1 cellular context compared by ENCODE assay signal in the genomic region with DNA sequence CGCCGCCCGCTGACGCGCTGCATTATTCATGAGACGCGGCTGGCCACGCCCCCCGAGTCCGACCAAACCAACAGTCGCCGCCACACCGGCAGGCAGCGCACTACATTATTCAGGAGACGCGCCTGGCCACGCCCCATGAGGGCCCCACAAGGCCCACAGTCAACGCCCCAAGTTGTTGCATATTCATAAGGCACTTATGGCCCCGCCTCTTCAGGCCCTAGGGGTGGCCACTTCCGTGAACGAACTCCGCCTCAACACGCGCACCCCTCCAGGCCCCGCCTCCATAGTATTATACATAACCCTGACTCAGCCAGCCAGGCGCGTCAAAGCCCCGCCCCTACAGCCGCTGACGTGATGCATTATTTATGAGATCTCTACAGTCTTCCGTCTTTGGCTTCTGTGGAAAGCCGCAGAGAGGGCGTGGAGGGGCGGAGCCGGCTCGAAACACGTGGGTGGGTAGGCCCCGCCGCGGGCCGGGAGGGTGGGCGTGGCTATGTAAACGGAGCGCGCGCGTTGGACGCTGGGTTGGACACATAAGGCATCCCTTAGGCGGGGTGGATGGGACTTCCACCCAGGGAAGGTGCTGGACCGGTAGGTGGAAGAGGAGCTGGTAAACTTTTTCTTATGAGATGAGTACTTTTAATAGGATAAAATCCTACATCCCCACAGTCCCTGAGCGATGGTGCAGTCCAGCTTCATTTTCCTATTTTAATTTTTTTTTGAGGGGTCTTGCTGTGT.
TF ChIP-seq lines count a peak whose summit lies in the region.

No MANE protein-coding gene starts in this region.

TF ChIP-seq in HepG2, 621 proteins besides CTCF, POLR2A, EP300 and RAD21 (continued from another document and continues in another):
- TF ChIP-seq, protein P1, sequence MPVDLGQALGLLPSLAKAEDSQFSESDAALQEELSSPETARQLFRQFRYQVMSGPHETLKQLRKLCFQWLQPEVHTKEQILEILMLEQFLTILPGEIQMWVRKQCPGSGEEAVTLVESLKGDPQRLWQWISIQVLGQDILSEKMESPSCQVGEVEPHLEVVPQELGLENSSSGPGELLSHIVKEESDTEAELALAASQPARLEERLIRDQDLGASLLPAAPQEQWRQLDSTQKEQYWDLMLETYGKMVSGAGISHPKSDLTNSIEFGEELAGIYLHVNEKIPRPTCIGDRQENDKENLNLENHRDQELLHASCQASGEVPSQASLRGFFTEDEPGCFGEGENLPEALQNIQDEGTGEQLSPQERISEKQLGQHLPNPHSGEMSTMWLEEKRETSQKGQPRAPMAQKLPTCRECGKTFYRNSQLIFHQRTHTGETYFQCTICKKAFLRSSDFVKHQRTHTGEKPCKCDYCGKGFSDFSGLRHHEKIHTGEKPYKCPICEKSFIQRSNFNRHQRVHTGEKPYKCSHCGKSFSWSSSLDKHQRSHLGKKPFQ (CRISPR knock-in tag; IDR thresholded peaks at IDR 0.05; ENCODE audit: insufficient replicate concordance): no peak
- TF ChIP-seq, protein P2, sequence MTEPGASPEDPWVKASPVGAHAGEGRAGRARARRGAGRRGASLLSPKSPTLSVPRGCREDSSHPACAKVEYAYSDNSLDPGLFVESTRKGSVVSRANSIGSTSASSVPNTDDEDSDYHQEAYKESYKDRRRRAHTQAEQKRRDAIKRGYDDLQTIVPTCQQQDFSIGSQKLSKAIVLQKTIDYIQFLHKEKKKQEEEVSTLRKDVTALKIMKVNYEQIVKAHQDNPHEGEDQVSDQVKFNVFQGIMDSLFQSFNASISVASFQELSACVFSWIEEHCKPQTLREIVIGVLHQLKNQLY (CRISPR knock-in tag; IDR thresholded peaks at IDR 0.05): no peak
- no peak for TF ChIP-seq RARG (CRISPR knock-in tag; IDR thresholded peaks at IDR 0.05; ENCODE audit: low read depth)
- TF ChIP-seq, protein P3, sequence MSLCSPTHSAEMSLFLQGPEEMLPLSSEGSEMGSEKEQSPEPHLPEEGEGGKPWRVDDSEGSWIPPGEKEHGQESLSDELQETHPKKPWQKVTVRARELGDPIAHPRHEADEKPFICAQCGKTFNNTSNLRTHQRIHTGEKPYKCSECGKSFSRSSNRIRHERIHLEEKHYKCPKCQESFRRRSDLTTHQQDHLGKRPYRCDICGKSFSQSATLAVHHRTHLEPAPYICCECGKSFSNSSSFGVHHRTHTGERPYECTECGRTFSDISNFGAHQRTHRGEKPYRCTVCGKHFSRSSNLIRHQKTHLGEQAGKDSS (CRISPR knock-in tag; IDR thresholded peaks at IDR 0.05; ENCODE audit: borderline replicate concordance, low read depth): no peak
- no peak for TF ChIP-seq SRSF4 (IDR thresholded peaks at IDR 0.05; ENCODE audit: low read depth, low read length, poor library complexity, severe bottlenecking)
- no peak for TF ChIP-seq RORA (CRISPR knock-in tag; IDR thresholded peaks at IDR 0.05)
- TF ChIP-seq ELF4 (CRISPR knock-in tag; IDR thresholded peaks at IDR 0.05; ENCODE audit: borderline replicate concordance): peak; percentile 83; the same call in 1 of the 2 replicates
- TF ChIP-seq, protein P4, sequence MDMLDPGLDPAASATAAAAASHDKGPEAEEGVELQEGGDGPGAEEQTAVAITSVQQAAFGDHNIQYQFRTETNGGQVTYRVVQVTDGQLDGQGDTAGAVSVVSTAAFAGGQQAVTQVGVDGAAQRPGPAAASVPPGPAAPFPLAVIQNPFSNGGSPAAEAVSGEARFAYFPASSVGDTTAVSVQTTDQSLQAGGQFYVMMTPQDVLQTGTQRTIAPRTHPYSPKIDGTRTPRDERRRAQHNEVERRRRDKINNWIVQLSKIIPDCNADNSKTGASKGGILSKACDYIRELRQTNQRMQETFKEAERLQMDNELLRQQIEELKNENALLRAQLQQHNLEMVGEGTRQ (IDR thresholded peaks at IDR 0.05; ENCODE audit: low read depth, low read length): no peak
- TF ChIP-seq, protein P4 (CRISPR knock-in tag; IDR thresholded peaks at IDR 0.05; ENCODE audit: borderline replicate concordance): no peak
- no peak for TF ChIP-seq ZNF737 (CRISPR knock-in tag; IDR thresholded peaks at IDR 0.05; ENCODE audit: borderline replicate concordance)
- no peak for TF ChIP-seq IRX3 (CRISPR knock-in tag; IDR thresholded peaks at IDR 0.05; ENCODE audit: borderline replicate concordance, low read depth)
- peak; percentile 95 for TF ChIP-seq SP4 (CRISPR knock-in tag; IDR thresholded peaks at IDR 0.05)
- no peak for TF ChIP-seq ZNF207 (IDR thresholded peaks at IDR 0.05; ENCODE audit: borderline replicate concordance)
- no peak for TF ChIP-seq MTF1 (CRISPR knock-in tag; IDR thresholded peaks at IDR 0.05)
- TF ChIP-seq SOX6 (IDR thresholded peaks at IDR 0.05): no peak
- TF ChIP-seq SOX6 (CRISPR knock-in tag; IDR thresholded peaks at IDR 0.05): no peak
- no peak for TF ChIP-seq THAP11 (CRISPR knock-in tag; IDR thresholded peaks at IDR 0.05)
- TF ChIP-seq, protein P5, sequence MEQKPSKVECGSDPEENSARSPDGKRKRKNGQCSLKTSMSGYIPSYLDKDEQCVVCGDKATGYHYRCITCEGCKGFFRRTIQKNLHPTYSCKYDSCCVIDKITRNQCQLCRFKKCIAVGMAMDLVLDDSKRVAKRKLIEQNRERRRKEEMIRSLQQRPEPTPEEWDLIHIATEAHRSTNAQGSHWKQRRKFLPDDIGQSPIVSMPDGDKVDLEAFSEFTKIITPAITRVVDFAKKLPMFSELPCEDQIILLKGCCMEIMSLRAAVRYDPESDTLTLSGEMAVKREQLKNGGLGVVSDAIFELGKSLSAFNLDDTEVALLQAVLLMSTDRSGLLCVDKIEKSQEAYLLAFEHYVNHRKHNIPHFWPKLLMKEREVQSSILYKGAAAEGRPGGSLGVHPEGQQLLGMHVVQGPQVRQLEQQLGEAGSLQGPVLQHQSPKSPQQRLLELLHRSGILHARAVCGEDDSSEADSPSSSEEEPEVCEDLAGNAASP (CRISPR knock-in tag; IDR thresholded peaks at IDR 0.05; ENCODE audit: borderline replicate concordance): no peak
- TF ChIP-seq RELA (CRISPR knock-in tag; IDR thresholded peaks at IDR 0.05): no peak
- no peak for TF ChIP-seq ZFP41 (CRISPR knock-in tag; IDR thresholded peaks at IDR 0.05; ENCODE audit: borderline replicate concordance)
- peak; percentile 65; the same call in 1 of the 2 replicates for TF ChIP-seq SRF (IDR thresholded peaks at IDR 0.05; ENCODE audit: low read depth, low read length)
- TF ChIP-seq MXI1 (IDR thresholded peaks at IDR 0.05; ENCODE audit: borderline replicate concordance, low read depth, low read length): peak; percentile 90; the same call in 1 of the 3 replicates
- no peak for TF ChIP-seq BRD4 (CRISPR knock-in tag; IDR thresholded peaks at IDR 0.05)
- TF ChIP-seq RARA (CRISPR knock-in tag; IDR thresholded peaks at IDR 0.05): no peak
- no peak for TF ChIP-seq SALL2 (CRISPR knock-in tag; IDR thresholded peaks at IDR 0.05)
- no peak; the same call in 1 of the 2 replicates for TF ChIP-seq SMAD3 (CRISPR knock-in tag; IDR thresholded peaks at IDR 0.05)
- TF ChIP-seq ZNF572 (CRISPR knock-in tag; IDR thresholded peaks at IDR 0.05): no peak
- no peak for TF ChIP-seq AHR (CRISPR knock-in tag; IDR thresholded peaks at IDR 0.05)
- no peak for TF ChIP-seq SP140L (CRISPR knock-in tag; IDR thresholded peaks at IDR 0.05; ENCODE audit: borderline replicate concordance)
- TF ChIP-seq KDM1A (CRISPR knock-in tag; IDR thresholded peaks at IDR 0.05): no peak
- TF ChIP-seq STAT5B (CRISPR knock-in tag; IDR thresholded peaks at IDR 0.05): no peak
- no peak for TF ChIP-seq HDAC6 (IDR thresholded peaks at IDR 0.05; ENCODE audit: low read depth, low read length)
- TF ChIP-seq ARNT (IDR thresholded peaks at IDR 0.05): no peak
- peak; percentile 4; the same call in 1 of the 2 replicates for TF ChIP-seq STAG1 (CRISPR knock-in tag; IDR thresholded peaks at IDR 0.05)
- no peak for TF ChIP-seq ZNF44 (CRISPR knock-in tag; IDR thresholded peaks at IDR 0.05)
- no peak for TF ChIP-seq ZNF234 (CRISPR knock-in tag; conservative IDR thresholded peaks at IDR 0.05)
- TF ChIP-seq FOXK2 (IDR thresholded peaks at IDR 0.05): peak; percentile 43; the same call in 1 of the 2 replicates
- TF ChIP-seq ZNF354B (CRISPR knock-in tag; IDR thresholded peaks at IDR 0.05): no peak
- TF ChIP-seq, protein P6, sequence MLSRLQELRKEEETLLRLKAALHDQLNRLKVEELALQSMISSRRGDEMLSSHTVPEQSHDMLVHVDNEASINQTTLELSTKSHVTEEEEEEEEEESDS (CRISPR knock-in tag; IDR thresholded peaks at IDR 0.05; ENCODE audit: borderline replicate concordance): peak; percentile 99
- TF ChIP-seq PAWR (CRISPR knock-in tag; IDR thresholded peaks at IDR 0.05; ENCODE audit: borderline replicate concordance): no peak
- no peak for TF ChIP-seq TBX3 (IDR thresholded peaks at IDR 0.05; ENCODE audit: borderline replicate concordance)
- TF ChIP-seq ZBTB20 (CRISPR knock-in tag; IDR thresholded peaks at IDR 0.05; ENCODE audit: borderline replicate concordance, low read depth): no peak
- TF ChIP-seq SKI (IDR thresholded peaks at IDR 0.05; ENCODE audit: partially characterized antibody): peak; percentile 94
- no peak for TF ChIP-seq RBAK (CRISPR knock-in tag; IDR thresholded peaks at IDR 0.05)
- no peak for TF ChIP-seq FOXC1 (CRISPR knock-in tag; IDR thresholded peaks at IDR 0.05; ENCODE audit: borderline replicate concordance)
- TF ChIP-seq HHEX (CRISPR knock-in tag; IDR thresholded peaks at IDR 0.05): no peak
- TF ChIP-seq ZNF143 (CRISPR knock-in tag; IDR thresholded peaks at IDR 0.05): peak; percentile 88
- no peak for TF ChIP-seq SIX4 (CRISPR knock-in tag; IDR thresholded peaks at IDR 0.05)
- TF ChIP-seq ZNF460 (CRISPR knock-in tag; IDR thresholded peaks at IDR 0.05; ENCODE audit: borderline replicate concordance): no peak
- TF ChIP-seq IKZF4 (CRISPR knock-in tag; IDR thresholded peaks at IDR 0.05; ENCODE audit: borderline replicate concordance, low read depth, not compliant biosample characterization): no peak
- TF ChIP-seq CBX5 (CRISPR knock-in tag; IDR thresholded peaks at IDR 0.05; ENCODE audit: borderline replicate concordance): no peak
- TF ChIP-seq MBD4 (IDR thresholded peaks at IDR 0.05; ENCODE audit: borderline replicate concordance, low read length): no peak
- TF ChIP-seq ZNF17 (CRISPR knock-in tag; IDR thresholded peaks at IDR 0.05): no peak
- TF ChIP-seq, protein P7, sequence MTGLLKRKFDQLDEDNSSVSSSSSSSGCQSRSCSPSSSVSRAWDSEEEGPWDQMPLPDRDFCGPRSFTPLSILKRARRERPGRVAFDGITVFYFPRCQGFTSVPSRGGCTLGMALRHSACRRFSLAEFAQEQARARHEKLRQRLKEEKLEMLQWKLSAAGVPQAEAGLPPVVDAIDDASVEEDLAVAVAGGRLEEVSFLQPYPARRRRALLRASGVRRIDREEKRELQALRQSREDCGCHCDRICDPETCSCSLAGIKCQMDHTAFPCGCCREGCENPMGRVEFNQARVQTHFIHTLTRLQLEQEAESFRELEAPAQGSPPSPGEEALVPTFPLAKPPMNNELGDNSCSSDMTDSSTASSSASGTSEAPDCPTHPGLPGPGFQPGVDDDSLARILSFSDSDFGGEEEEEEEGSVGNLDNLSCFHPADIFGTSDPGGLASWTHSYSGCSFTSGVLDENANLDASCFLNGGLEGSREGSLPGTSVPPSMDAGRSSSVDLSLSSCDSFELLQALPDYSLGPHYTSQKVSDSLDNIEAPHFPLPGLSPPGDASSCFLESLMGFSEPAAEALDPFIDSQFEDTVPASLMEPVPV (CRISPR knock-in tag; IDR thresholded peaks at IDR 0.05): no peak
- TF ChIP-seq SETDB1 (CRISPR knock-in tag; IDR thresholded peaks at IDR 0.05; ENCODE audit: borderline replicate concordance): no peak
- 0 out of 2 replicates have a peak, but pooled peaks have one; percentile 0 for TF ChIP-seq NRL (CRISPR knock-in tag; IDR thresholded peaks at IDR 0.05; ENCODE audit: borderline replicate concordance)
- TF ChIP-seq SNAI1 (CRISPR knock-in tag; IDR thresholded peaks at IDR 0.05; ENCODE audit: borderline replicate concordance): no peak
- no peak for TF ChIP-seq HES4 (CRISPR knock-in tag; IDR thresholded peaks at IDR 0.05; ENCODE audit: borderline replicate concordance)
- TF ChIP-seq, protein P8, sequence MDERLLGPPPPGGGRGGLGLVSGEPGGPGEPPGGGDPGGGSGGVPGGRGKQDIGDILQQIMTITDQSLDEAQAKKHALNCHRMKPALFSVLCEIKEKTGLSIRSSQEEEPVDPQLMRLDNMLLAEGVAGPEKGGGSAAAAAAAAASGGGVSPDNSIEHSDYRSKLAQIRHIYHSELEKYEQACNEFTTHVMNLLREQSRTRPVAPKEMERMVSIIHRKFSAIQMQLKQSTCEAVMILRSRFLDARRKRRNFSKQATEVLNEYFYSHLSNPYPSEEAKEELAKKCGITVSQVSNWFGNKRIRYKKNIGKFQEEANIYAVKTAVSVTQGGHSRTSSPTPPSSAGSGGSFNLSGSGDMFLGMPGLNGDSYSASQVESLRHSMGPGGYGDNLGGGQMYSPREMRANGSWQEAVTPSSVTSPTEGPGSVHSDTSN (CRISPR knock-in tag; IDR thresholded peaks at IDR 0.05): no peak
- TF ChIP-seq ZMYM2 (CRISPR knock-in tag; IDR thresholded peaks at IDR 0.05): peak; percentile 30; the same call in 1 of the 2 replicates
- TF ChIP-seq RXRA (CRISPR knock-in tag; IDR thresholded peaks at IDR 0.05): no peak
- TF ChIP-seq NONO (IDR thresholded peaks at IDR 0.05): no peak
- no peak for TF ChIP-seq NONO (CRISPR knock-in tag; conservative IDR thresholded peaks at IDR 0.05)
- no peak for TF ChIP-seq ZNF496 (CRISPR knock-in tag; IDR thresholded peaks at IDR 0.05; ENCODE audit: insufficient replicate concordance)
- TF ChIP-seq TSC22D2 (CRISPR knock-in tag; IDR thresholded peaks at IDR 0.05; ENCODE audit: borderline replicate concordance): no peak
- no peak for TF ChIP-seq MIXL1 (CRISPR knock-in tag; IDR thresholded peaks at IDR 0.05)
- TF ChIP-seq SP1 (IDR thresholded peaks at IDR 0.05): no peak
- peak; percentile 64 for TF ChIP-seq SP1 (CRISPR knock-in tag; IDR thresholded peaks at IDR 0.05)
- no peak for TF ChIP-seq ZNF569 (CRISPR knock-in tag; IDR thresholded peaks at IDR 0.05; ENCODE audit: borderline replicate concordance)
- no peak; the same call in 1 of the 2 replicates for TF ChIP-seq KDM2A (CRISPR knock-in tag; IDR thresholded peaks at IDR 0.05; ENCODE audit: borderline replicate concordance, low read depth)
- TF ChIP-seq ZNF660 (CRISPR knock-in tag; IDR thresholded peaks at IDR 0.05; ENCODE audit: borderline replicate concordance, low read depth): no peak
- TF ChIP-seq ATRX (CRISPR knock-in tag; IDR thresholded peaks at IDR 0.05; ENCODE audit: borderline replicate concordance): no peak
- TF ChIP-seq KLF6 (CRISPR knock-in tag; IDR thresholded peaks at IDR 0.05): no peak
- TF ChIP-seq ZFY (CRISPR knock-in tag; IDR thresholded peaks at IDR 0.05): no peak; the same call in 1 of the 2 replicates
